ENCODE assay signal across 1 cellular context in the genomic region with DNA sequence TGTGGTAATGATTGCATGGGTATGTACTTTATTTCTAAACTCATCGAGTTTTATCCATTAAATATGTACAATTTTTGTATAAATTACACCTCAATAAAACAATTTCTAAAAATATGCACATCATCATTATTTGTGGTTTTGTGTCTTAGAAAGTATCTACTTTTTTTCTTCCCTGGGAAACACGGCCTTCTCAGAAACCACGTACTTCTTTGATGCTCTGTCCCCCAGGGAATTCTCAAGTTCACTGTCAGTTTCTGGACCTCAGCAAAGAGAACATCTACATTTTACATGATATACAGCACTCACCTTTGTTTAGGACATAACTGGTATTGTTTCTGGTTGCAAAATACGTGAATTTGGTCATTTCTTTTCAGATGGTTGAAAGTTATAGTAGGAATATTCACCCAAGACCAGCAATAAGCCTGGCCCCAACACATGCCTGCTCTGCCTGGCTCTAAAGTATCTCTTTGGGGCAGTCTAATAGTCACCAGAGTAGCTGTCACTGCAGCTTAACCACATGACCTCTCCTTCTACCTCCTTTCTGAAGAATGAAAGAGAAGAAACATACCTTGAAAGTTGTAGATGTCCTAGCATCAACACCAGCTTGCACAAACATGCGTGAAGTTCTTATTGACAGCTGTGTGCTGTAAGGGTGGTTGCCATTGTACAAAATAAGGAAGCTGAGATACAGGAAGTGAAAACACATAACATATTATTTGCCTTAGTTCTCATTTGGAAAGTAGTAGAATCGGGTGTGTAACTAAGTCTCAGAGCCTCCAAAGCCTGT.
TF ChIP-seq lines count a peak whose summit lies in the region.

No MANE protein-coding gene starts in this region.

TF ChIP-seq in GM12878, 131 proteins besides CTCF, POLR2A, EP300 and RAD21 (continued from another document):
- TF ChIP-seq, protein P1, sequence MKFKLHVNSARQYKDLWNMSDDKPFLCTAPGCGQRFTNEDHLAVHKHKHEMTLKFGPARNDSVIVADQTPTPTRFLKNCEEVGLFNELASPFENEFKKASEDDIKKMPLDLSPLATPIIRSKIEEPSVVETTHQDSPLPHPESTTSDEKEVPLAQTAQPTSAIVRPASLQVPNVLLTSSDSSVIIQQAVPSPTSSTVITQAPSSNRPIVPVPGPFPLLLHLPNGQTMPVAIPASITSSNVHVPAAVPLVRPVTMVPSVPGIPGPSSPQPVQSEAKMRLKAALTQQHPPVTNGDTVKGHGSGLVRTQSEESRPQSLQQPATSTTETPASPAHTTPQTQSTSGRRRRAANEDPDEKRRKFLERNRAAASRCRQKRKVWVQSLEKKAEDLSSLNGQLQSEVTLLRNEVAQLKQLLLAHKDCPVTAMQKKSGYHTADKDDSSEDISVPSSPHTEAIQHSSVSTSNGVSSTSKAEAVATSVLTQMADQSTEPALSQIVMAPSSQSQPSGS (IDR thresholded peaks at IDR 0.05; ENCODE audit: low read length) = peak; percentile 35; the same call in 1 of the 2 replicates
- peak; percentile 51; the same call in 1 of the 2 replicates for TF ChIP-seq ZNF384 (IDR thresholded peaks at IDR 0.05; ENCODE audit: borderline replicate concordance, low read depth, low read length)
- TF ChIP-seq TCF3 (IDR thresholded peaks at IDR 0.05; ENCODE audit: borderline replicate concordance, insufficient read depth, low read depth, low read length) = peak; percentile 82
- no peak for TF ChIP-seq JUND (IDR thresholded peaks at IDR 0.05; ENCODE audit: low read depth, low read length)
- no peak for TF ChIP-seq MTA2 (IDR thresholded peaks at IDR 0.05; ENCODE audit: low read depth)
- no peak for TF ChIP-seq CHD2 (IDR thresholded peaks at IDR 0.05; ENCODE audit: borderline replicate concordance, low read depth, low read length)
- no peak for TF ChIP-seq ASH2L (IDR thresholded peaks at IDR 0.05; ENCODE audit: borderline replicate concordance, low read depth)
- TF ChIP-seq, protein P2, sequence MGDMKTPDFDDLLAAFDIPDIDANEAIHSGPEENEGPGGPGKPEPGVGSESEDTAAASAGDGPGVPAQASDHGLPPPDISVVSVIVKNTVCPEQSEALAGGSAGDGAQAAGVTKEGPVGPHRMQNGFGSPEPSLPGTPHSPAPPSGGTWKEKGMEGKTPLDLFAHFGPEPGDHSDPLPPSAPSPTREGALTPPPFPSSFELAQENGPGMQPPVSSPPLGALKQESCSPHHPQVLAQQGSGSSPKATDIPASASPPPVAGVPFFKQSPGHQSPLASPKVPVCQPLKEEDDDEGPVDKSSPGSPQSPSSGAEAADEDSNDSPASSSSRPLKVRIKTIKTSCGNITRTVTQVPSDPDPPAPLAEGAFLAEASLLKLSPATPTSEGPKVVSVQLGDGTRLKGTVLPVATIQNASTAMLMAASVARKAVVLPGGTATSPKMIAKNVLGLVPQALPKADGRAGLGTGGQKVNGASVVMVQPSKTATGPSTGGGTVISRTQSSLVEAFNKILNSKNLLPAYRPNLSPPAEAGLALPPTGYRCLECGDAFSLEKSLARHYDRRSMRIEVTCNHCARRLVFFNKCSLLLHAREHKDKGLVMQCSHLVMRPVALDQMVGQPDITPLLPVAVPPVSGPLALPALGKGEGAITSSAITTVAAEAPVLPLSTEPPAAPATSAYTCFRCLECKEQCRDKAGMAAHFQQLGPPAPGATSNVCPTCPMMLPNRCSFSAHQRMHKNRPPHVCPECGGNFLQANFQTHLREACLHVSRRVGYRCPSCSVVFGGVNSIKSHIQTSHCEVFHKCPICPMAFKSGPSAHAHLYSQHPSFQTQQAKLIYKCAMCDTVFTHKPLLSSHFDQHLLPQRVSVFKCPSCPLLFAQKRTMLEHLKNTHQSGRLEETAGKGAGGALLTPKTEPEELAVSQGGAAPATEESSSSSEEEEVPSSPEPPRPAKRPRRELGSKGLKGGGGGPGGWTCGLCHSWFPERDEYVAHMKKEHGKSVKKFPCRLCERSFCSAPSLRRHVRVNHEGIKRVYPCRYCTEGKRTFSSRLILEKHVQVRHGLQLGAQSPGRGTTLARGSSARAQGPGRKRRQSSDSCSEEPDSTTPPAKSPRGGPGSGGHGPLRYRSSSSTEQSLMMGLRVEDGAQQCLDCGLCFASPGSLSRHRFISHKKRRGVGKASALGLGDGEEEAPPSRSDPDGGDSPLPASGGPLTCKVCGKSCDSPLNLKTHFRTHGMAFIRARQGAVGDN (IDR thresholded peaks at IDR 0.05) = no peak; the same call in 1 of the 2 replicates
- TF ChIP-seq RELA (IDR thresholded peaks at IDR 0.05; ENCODE audit: borderline replicate concordance, partially characterized antibody) = no peak
- no peak for TF ChIP-seq NFIC (IDR thresholded peaks at IDR 0.05; ENCODE audit: low read depth, low read length)
- TF ChIP-seq PAX5 (IDR thresholded peaks at IDR 0.05; ENCODE audit: borderline replicate concordance, low read depth, low read length) = peak; percentile 67; the same call in 1 of the 2 replicates
- TF ChIP-seq CREB1 (IDR thresholded peaks at IDR 0.05; ENCODE audit: low read depth) = peak; percentile 51; the same call in 1 of the 2 replicates
- peak; percentile 84 for TF ChIP-seq RUNX3 (IDR thresholded peaks at IDR 0.05; ENCODE audit: low read length)
- no peak; a peak in 1 of 4 replicates for TF ChIP-seq CEBPB (IDR thresholded peaks at IDR 0.05; ENCODE audit: borderline replicate concordance in 1 of 2, low read depth in 2 of 2, low read length in 2 of 2)
- TF ChIP-seq ZBED1 (IDR thresholded peaks at IDR 0.05; ENCODE audit: borderline replicate concordance) = peak; percentile 56; the same call in 1 of the 2 replicates
- TF ChIP-seq MTA3 (IDR thresholded peaks at IDR 0.05; ENCODE audit: borderline replicate concordance, low read length) = peak; percentile 85
- TF ChIP-seq, protein P3, sequence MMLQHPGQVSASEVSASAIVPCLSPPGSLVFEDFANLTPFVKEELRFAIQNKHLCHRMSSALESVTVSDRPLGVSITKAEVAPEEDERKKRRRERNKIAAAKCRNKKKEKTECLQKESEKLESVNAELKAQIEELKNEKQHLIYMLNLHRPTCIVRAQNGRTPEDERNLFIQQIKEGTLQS (IDR thresholded peaks at IDR 0.05; ENCODE audit: borderline replicate concordance, extremely low read depth, low read depth, low read length) = no peak
- peak; percentile 20; the same call in 1 of the 2 replicates for TF ChIP-seq EED (IDR thresholded peaks at IDR 0.05; ENCODE audit: low read depth)
- TF ChIP-seq, protein P4, sequence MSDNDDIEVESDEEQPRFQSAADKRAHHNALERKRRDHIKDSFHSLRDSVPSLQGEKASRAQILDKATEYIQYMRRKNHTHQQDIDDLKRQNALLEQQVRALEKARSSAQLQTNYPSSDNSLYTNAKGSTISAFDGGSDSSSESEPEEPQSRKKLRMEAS (IDR thresholded peaks at IDR 0.05; ENCODE audit: low read depth, low read length) = no peak
- TF ChIP-seq RBBP5 (conservative IDR thresholded peaks at IDR 0.05) = no peak
- no peak for TF ChIP-seq GATAD2B (conservative IDR thresholded peaks at IDR 0.05; ENCODE audit: low read depth)
- TF ChIP-seq SMC3 (IDR thresholded peaks at IDR 0.05; ENCODE audit: borderline replicate concordance, low read length) = no peak
- TF ChIP-seq ZNF217 (IDR thresholded peaks at IDR 0.05) = 0 out of 2 replicates have a peak, but pooled peaks have one; percentile 34
- no peak for TF ChIP-seq FOS (IDR thresholded peaks at IDR 0.05; ENCODE audit: borderline replicate concordance, extremely low read depth, insufficient read length)
- no peak for TF ChIP-seq EGR1 (IDR thresholded peaks at IDR 0.05; ENCODE audit: borderline replicate concordance in 1 of 2, low read depth in 2 of 2, low read length in 2 of 2)
- TF ChIP-seq SPI1 (IDR thresholded peaks at IDR 0.05; ENCODE audit: borderline replicate concordance, insufficient read depth, low read depth, low read length) = peak; percentile 93
- TF ChIP-seq, protein P5, sequence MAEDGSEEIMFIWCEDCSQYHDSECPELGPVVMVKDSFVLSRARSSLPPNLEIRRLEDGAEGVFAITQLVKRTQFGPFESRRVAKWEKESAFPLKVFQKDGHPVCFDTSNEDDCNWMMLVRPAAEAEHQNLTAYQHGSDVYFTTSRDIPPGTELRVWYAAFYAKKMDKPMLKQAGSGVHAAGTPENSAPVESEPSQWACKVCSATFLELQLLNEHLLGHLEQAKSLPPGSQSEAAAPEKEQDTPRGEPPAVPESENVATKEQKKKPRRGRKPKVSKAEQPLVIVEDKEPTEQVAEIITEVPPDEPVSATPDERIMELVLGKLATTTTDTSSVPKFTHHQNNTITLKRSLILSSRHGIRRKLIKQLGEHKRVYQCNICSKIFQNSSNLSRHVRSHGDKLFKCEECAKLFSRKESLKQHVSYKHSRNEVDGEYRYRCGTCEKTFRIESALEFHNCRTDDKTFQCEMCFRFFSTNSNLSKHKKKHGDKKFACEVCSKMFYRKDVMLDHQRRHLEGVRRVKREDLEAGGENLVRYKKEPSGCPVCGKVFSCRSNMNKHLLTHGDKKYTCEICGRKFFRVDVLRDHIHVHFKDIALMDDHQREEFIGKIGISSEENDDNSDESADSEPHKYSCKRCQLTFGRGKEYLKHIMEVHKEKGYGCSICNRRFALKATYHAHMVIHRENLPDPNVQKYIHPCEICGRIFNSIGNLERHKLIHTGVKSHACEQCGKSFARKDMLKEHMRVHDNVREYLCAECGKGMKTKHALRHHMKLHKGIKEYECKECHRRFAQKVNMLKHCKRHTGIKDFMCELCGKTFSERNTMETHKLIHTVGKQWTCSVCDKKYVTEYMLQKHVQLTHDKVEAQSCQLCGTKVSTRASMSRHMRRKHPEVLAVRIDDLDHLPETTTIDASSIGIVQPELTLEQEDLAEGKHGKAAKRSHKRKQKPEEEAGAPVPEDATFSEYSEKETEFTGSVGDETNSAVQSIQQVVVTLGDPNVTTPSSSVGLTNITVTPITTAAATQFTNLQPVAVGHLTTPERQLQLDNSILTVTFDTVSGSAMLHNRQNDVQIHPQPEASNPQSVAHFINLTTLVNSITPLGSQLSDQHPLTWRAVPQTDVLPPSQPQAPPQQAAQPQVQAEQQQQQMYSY (CRISPR knock-in tag; IDR thresholded peaks at IDR 0.05) = no peak
- no peak for TF ChIP-seq ZNF622 (IDR thresholded peaks at IDR 0.05)
- TF ChIP-seq ZNF24 (IDR thresholded peaks at IDR 0.05) = no peak
- TF ChIP-seq CREM (IDR thresholded peaks at IDR 0.05; ENCODE audit: low read depth) = peak; percentile 63
- TF ChIP-seq MEF2B (IDR thresholded peaks at IDR 0.05; ENCODE audit: partially characterized antibody, poor library complexity, severe bottlenecking) = peak; percentile 97
- TF ChIP-seq SREBF1 (IDR thresholded peaks at IDR 0.05; ENCODE audit: low read length) = no peak
- TF ChIP-seq, protein P6, sequence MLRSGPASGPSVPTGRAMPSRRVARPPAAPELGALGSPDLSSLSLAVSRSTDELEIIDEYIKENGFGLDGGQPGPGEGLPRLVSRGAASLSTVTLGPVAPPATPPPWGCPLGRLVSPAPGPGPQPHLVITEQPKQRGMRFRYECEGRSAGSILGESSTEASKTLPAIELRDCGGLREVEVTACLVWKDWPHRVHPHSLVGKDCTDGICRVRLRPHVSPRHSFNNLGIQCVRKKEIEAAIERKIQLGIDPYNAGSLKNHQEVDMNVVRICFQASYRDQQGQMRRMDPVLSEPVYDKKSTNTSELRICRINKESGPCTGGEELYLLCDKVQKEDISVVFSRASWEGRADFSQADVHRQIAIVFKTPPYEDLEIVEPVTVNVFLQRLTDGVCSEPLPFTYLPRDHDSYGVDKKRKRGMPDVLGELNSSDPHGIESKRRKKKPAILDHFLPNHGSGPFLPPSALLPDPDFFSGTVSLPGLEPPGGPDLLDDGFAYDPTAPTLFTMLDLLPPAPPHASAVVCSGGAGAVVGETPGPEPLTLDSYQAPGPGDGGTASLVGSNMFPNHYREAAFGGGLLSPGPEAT (IDR thresholded peaks at IDR 0.05; ENCODE audit: low read depth) = no peak
- TF ChIP-seq SMAD5 (IDR thresholded peaks at IDR 0.05; ENCODE audit: low read depth) = peak; percentile 19; the same call in 1 of the 2 replicates
- no peak; the same call in 1 of the 2 replicates for TF ChIP-seq PML (IDR thresholded peaks at IDR 0.05; ENCODE audit: low read length)
- TF ChIP-seq, protein P7, sequence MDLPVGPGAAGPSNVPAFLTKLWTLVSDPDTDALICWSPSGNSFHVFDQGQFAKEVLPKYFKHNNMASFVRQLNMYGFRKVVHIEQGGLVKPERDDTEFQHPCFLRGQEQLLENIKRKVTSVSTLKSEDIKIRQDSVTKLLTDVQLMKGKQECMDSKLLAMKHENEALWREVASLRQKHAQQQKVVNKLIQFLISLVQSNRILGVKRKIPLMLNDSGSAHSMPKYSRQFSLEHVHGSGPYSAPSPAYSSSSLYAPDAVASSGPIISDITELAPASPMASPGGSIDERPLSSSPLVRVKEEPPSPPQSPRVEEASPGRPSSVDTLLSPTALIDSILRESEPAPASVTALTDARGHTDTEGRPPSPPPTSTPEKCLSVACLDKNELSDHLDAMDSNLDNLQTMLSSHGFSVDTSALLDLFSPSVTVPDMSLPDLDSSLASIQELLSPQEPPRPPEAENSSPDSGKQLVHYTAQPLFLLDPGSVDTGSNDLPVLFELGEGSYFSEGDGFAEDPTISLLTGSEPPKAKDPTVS (IDR thresholded peaks at IDR 0.05; ENCODE audit: low read depth, low read length) = no peak
- TF ChIP-seq KLF5 (IDR thresholded peaks at IDR 0.05; ENCODE audit: partially characterized antibody) = no peak
- TF ChIP-seq KDM1A (IDR thresholded peaks at IDR 0.05; ENCODE audit: borderline replicate concordance) = no peak
- TF ChIP-seq, protein P8, sequence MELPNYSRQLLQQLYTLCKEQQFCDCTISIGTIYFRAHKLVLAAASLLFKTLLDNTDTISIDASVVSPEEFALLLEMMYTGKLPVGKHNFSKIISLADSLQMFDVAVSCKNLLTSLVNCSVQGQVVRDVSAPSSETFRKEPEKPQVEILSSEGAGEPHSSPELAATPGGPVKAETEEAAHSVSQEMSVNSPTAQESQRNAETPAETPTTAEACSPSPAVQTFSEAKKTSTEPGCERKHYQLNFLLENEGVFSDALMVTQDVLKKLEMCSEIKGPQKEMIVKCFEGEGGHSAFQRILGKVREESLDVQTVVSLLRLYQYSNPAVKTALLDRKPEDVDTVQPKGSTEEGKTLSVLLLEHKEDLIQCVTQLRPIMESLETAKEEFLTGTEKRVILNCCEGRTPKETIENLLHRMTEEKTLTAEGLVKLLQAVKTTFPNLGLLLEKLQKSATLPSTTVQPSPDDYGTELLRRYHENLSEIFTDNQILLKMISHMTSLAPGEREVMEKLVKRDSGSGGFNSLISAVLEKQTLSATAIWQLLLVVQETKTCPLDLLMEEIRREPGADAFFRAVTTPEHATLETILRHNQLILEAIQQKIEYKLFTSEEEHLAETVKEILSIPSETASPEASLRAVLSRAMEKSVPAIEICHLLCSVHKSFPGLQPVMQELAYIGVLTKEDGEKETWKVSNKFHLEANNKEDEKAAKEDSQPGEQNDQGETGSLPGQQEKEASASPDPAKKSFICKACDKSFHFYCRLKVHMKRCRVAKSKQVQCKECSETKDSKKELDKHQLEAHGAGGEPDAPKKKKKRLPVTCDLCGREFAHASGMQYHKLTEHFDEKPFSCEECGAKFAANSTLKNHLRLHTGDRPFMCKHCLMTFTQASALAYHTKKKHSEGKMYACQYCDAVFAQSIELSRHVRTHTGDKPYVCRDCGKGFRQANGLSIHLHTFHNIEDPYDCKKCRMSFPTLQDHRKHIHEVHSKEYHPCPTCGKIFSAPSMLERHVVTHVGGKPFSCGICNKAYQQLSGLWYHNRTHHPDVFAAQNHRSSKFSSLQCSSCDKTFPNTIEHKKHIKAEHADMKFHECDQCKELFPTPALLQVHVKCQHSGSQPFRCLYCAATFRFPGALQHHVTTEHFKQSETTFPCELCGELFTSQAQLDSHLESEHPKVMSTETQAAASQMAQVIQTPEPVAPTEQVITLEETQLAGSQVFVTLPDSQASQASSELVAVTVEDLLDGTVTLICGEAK (IDR thresholded peaks at IDR 0.05; ENCODE audit: borderline replicate concordance) = no peak
- no peak for TF ChIP-seq SUPT20H (IDR thresholded peaks at IDR 0.05; ENCODE audit: borderline replicate concordance, control insufficient read depth, low read depth, low read length)
- TF ChIP-seq BCL11A (IDR thresholded peaks at IDR 0.05; ENCODE audit: low read depth, low read length) = peak; percentile 54; the same call in 1 of the 2 replicates
- TF ChIP-seq YBX1 (IDR thresholded peaks at IDR 0.05) = no peak
- TF ChIP-seq ZNF274 (IDR thresholded peaks at IDR 0.05; ENCODE audit: insufficient read depth, insufficient read length) = no peak
